9 cellular contexts compared by ENCODE assay signal in the genomic region with DNA sequence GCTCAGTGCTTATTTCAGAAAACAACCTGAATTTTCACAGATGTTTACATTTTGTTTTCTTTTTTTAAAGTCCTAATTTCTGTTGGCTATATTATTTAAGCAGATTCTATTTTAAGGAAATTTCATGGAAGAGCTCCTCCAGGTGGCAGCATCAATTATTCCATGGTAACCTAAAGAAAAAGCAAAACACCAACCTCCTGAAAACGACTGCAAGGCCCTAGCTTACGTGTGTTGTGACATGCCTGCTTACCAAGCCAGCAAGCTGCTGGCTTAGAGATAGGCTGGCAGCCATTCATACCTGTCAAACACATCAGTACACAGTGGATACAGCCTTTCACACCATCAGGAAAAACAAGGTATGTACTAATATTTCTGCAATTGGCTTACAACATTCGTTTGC.
DNase-seq lines count a peak whose midpoint lies in the region; ATAC-seq and TF ChIP-seq lines count a peak whose summit lies in the region.
"Had no signal": no experiment of that assay in that cellular context is flagged by ENCODE, and none has a peak within 500 bp of the region (broad histone marks: within the 10 kb centered on the region; RNA-seq: fewer than 3 reads in every experiment).

No MANE protein-coding gene starts in this region.

- CTCF ChIA-PET in activated naive CD4-positive, alpha-beta T cell treated with anti-CD3 and anti-CD28 coated beads, Interleukin-2, amount 10 ng/mL, durations not matched to agents 7 days and 5 days (lab: Charles Lee), result interaction anchor here (0.8 to 5.2 kb wide), 11 partner anchors 13 to 299 kb away, joined by 3 to 37 read pairs (median 4); a partner anchor contains a TSS

- H3K4me3 ChIP-seq in left ventricle myocardium inferior, result no peak overlapping the region
- no peak overlapping the region for H3K4me3 ChIP-seq in effector memory CD4-positive, alpha-beta T cell (ENCODE audit: insufficient read depth, low read depth, low read length, poor library complexity, severe bottlenecking)

- peaks cover 41% of the 10 kb centered on the region for H3K4me1 Mint-ChIP-seq in activated naive CD4-positive, alpha-beta T cell treated with anti-CD3 and anti-CD28 coated beads, Interleukin-2, amount 10 ng/mL, durations not matched to agents 7 days and 5 days
- no peaks in the 10 kb centered on the region for H3K4me1 Mint-ChIP-seq in type B pancreatic cell (ENCODE audit: unreplicated experiment)

- no peaks in the 10 kb centered on the region for H3K27me3 ChIP-seq in left ventricle myocardium inferior (ENCODE audit: low read depth)
- H3K27me3 ChIP-seq in effector memory CD4-positive, alpha-beta T cell (replicated peaks; ENCODE audit: control insufficient read depth, insufficient read depth, low read length, poor library complexity, severe bottlenecking), result no peaks in the 10 kb centered on the region

- no peak for DNase-seq in activated naive CD4-positive, alpha-beta T cell treated with anti-CD3 and anti-CD28 coated beads, Interleukin-2, amount 10 ng/mL, durations not matched to agents 7 days and 5 days
- no peak for DNase-seq in activated naive CD4-positive, alpha-beta T cell treated with anti-CD3 and anti-CD28 coated beads, Interleukin-2, amount 50 U/mL, for 72 hours (ENCODE audit: low spot score in 2 of 2)
- DNase-seq in left ventricle myocardium inferior, result no peak
- no peak for DNase-seq in type B pancreatic cell (ENCODE audit: extremely low spot score, unreplicated experiment)
- DNase-seq in effector memory CD4-positive, alpha-beta T cell, result no peak
- DNase-seq in T1000 (lab: John Stamatoyannopoulos, UW), result no peak
- no peak for DNase-seq in activated CD4-positive, alpha-beta T cell treated with anti-CD3 and anti-CD28 coated beads, Interleukin-2, amount 50 U/mL, for 1 hour
- DNase-seq: activated CD4-positive, alpha-beta T cell treated with anti-CD3 and anti-CD28 coated beads, Interleukin-2, amount 10 ng/mL, durations not matched to agents 24 days and 14 days had no signal

- no peak overlapping the region for H3K4me3 Mint-ChIP-seq in activated naive CD4-positive, alpha-beta T cell treated with anti-CD3 and anti-CD28 coated beads, Interleukin-2, amount 10 ng/mL, durations not matched to agents 7 days and 5 days
- no peak overlapping the region for H3K4me3 Mint-ChIP-seq in type B pancreatic cell
- H3K4me3 Mint-ChIP-seq: activated CD4-positive, alpha-beta T cell treated with anti-CD3 and anti-CD28 coated beads, Interleukin-2, amount 10 ng/mL, durations not matched to agents 24 days and 14 days had no signal

- peaks cover 35% of the 10 kb centered on the region for H3K36me3 ChIP-seq in left ventricle myocardium inferior
- peaks cover 43% of the 10 kb centered on the region for H3K36me3 ChIP-seq in effector memory CD4-positive, alpha-beta T cell (ENCODE audit: control insufficient read depth, insufficient read depth, low read length)

- intact Hi-C loops in left ventricle myocardium inferior (cut with micrococcal nuclease), result no loop called here

- H3K36me3 Mint-ChIP-seq in activated naive CD4-positive, alpha-beta T cell treated with anti-CD3 and anti-CD28 coated beads, Interleukin-2, amount 10 ng/mL, durations not matched to agents 7 days and 5 days, result peaks cover 68% of the 10 kb centered on the region
- H3K36me3 Mint-ChIP-seq in activated naive CD4-positive, alpha-beta T cell treated with anti-CD3 and anti-CD28 coated beads, Interleukin-2, amount 50 U/mL, for 72 hours, result peaks cover 16 to 69% of the 10 kb centered on the region in 2 donors
- peaks cover 20% of the 10 kb centered on the region for H3K36me3 Mint-ChIP-seq in type B pancreatic cell

- peak overlapping the region; percentile 53 for H3K27ac Mint-ChIP-seq in activated naive CD4-positive, alpha-beta T cell treated with anti-CD3 and anti-CD28 coated beads, Interleukin-2, amount 10 ng/mL, durations not matched to agents 7 days and 5 days
- H3K27ac Mint-ChIP-seq in activated naive CD4-positive, alpha-beta T cell treated with anti-CD3 and anti-CD28 coated beads, Interleukin-2, amount 50 U/mL, for 72 hours, result no peak overlapping the region
- no peak overlapping the region for H3K27ac Mint-ChIP-seq in type B pancreatic cell
- H3K27ac Mint-ChIP-seq: activated CD4-positive, alpha-beta T cell treated with anti-CD3 and anti-CD28 coated beads, Interleukin-2, amount 10 ng/mL, durations not matched to agents 24 days and 14 days had no signal

- H3K9me3 Mint-ChIP-seq in activated naive CD4-positive, alpha-beta T cell treated with anti-CD3 and anti-CD28 coated beads, Interleukin-2, amount 10 ng/mL, durations not matched to agents 7 days and 5 days, result no peaks in the 10 kb centered on the region
- no peaks in the 10 kb centered on the region for H3K9me3 Mint-ChIP-seq in activated naive CD4-positive, alpha-beta T cell treated with anti-CD3 and anti-CD28 coated beads, Interleukin-2, amount 50 U/mL, for 72 hours
- no peaks in the 10 kb centered on the region for H3K9me3 Mint-ChIP-seq in type B pancreatic cell
- H3K9me3 Mint-ChIP-seq: activated CD4-positive, alpha-beta T cell treated with anti-CD3 and anti-CD28 coated beads, Interleukin-2, amount 10 ng/mL, durations not matched to agents 24 days and 14 days had no signal

- no peaks in the 10 kb centered on the region for H3K27me3 Mint-ChIP-seq in activated naive CD4-positive, alpha-beta T cell treated with anti-CD3 and anti-CD28 coated beads, Interleukin-2, amount 10 ng/mL, durations not matched to agents 7 days and 5 days
- H3K27me3 Mint-ChIP-seq in type B pancreatic cell, result no peaks in the 10 kb centered on the region
- H3K27me3 Mint-ChIP-seq: activated CD4-positive, alpha-beta T cell treated with anti-CD3 and anti-CD28 coated beads, Interleukin-2, amount 10 ng/mL, durations not matched to agents 24 days and 14 days had no signal

- H3K27ac ChIP-seq in VCaP (peak overlapping the region; percentile 25), left ventricle myocardium inferior (replicated peaks) (peak overlapping the region; percentile 41)
- no peak overlapping the region for H3K27ac ChIP-seq in effector memory CD4-positive, alpha-beta T cell (ENCODE audit: insufficient read depth, low read length, poor library complexity, severe bottlenecking)

- no peak for ATAC-seq in activated naive CD4-positive, alpha-beta T cell treated with anti-CD3 and anti-CD28 coated beads, Interleukin-2, amount 50 U/mL, for 72 hours

- TF ChIP-seq CTCF in VCaP (conservative IDR thresholded peaks at IDR 0.05), result peak; percentile 68
- peak; percentile 46 for TF ChIP-seq CTCF in left ventricle myocardium inferior (IDR thresholded peaks at IDR 0.05; ENCODE audit: borderline replicate concordance)
- TF ChIP-seq CTCF in type B pancreatic cell (conservative IDR thresholded peaks at IDR 0.05), result peak; percentile 58

- no peaks in the 10 kb centered on the region for H3K9me3 ChIP-seq in left ventricle myocardium inferior (replicated peaks)
- no peaks in the 10 kb centered on the region for H3K9me3 ChIP-seq in effector memory CD4-positive, alpha-beta T cell (ENCODE audit: control insufficient read depth, low read length)

- peaks cover 8% of the 10 kb centered on the region for H3K4me1 ChIP-seq in left ventricle myocardium inferior
- peaks cover 7% of the 10 kb centered on the region for H3K4me1 ChIP-seq in effector memory CD4-positive, alpha-beta T cell (ENCODE audit: control insufficient read depth, insufficient read depth, low read length, poor library complexity, severe bottlenecking)
